In genomic region chr6:113149511-113149910, GRCh38 we compare ENCODE assay signal across 30 cellular contexts.
"Had no signal": no experiment of that assay in that cellular context is flagged by ENCODE, and none has a peak within 500 bp of the region (broad histone marks: within the 10 kb centered on the region; RNA-seq: fewer than 3 reads in every experiment).

No MANE protein-coding gene starts in this region.

- H3K4me3 ChIP-seq: breast epithelium, esophagus squamous epithelium, gastrocnemius medialis, pancreas, prostate gland, stomach, thyroid gland, upper lobe of left lung, vagina had no signal

- H3K27ac Mint-ChIP-seq: activated CD4-positive, alpha-beta memory T cell treated with anti-CD3 and anti-CD28 coated beads for 36 hours; activated CD4-positive, alpha-beta T cell treated with anti-CD3 and anti-CD28 coated beads, Interleukin-2, amount 10 ng/mL, durations not matched to agents 24 days and 14 days; activated T-helper 17 cell treated with anti-CD3 and anti-CD28 coated beads, Interleukin-2, amount 50 U/mL, for 72 hours; dendritic cell treated with granulocyte-macrophage colony-stimulating factor and Interleukin-4, amounts not matched to agents 40 ng/mL and 50 ng/mL, for 4 days; mesothelial cell of epicardium; nephron progenitor cell; stimulated activated naive B cell treated with anti-CD40 and anti-IgM and Interleukin-4, amounts not matched to agents 10 μg/mL and 1 μg/mL and 100 μg/mL, for 72 hours had no signal

- H3K4me1 Mint-ChIP-seq: activated CD4-positive, alpha-beta T cell treated with anti-CD3 and anti-CD28 coated beads, Interleukin-2, amount 10 ng/mL, durations not matched to agents 24 days and 14 days; activated T-helper 17 cell treated with anti-CD3 and anti-CD28 coated beads, Interleukin-2, amount 50 U/mL, for 72 hours; central memory CD8-positive, alpha-beta T cell; naive B cell; stimulated activated naive B cell treated with anti-CD40 and anti-IgM and Interleukin-4, amounts not matched to agents 10 μg/mL and 1 μg/mL and 100 μg/mL, for 72 hours had no signal

- H3K4me3 Mint-ChIP-seq: activated CD4-positive, alpha-beta memory T cell treated with anti-CD3 and anti-CD28 coated beads for 36 hours; activated CD4-positive, alpha-beta T cell treated with anti-CD3 and anti-CD28 coated beads, Interleukin-2, amount 10 ng/mL, durations not matched to agents 24 days and 14 days; activated T-cell treated with anti-CD3 and anti-CD28 coated beads, Interleukin-2, amount 50 U/mL, for 4 hours; activated T-helper 17 cell treated with anti-CD3 and anti-CD28 coated beads, Interleukin-2, amount 50 U/mL, for 72 hours; central memory CD8-positive, alpha-beta T cell; dendritic cell treated with granulocyte-macrophage colony-stimulating factor and Interleukin-4, amounts not matched to agents 40 ng/mL and 50 ng/mL, for 4 days; mesothelial cell of epicardium; naive B cell; nephron progenitor cell; stimulated activated naive B cell treated with anti-CD40 and anti-IgM and Interleukin-4, amounts not matched to agents 10 μg/mL and 1 μg/mL and 100 μg/mL, for 72 hours had no signal

- H3K9me3 Mint-ChIP-seq: activated CD4-positive, alpha-beta T cell treated with anti-CD3 and anti-CD28 coated beads, Interleukin-2, amount 10 ng/mL, durations not matched to agents 24 days and 14 days; dendritic cell treated with granulocyte-macrophage colony-stimulating factor and Interleukin-4, amounts not matched to agents 40 ng/mL and 50 ng/mL, for 4 days had no signal

- H3K36me3 Mint-ChIP-seq: activated CD4-positive, alpha-beta memory T cell treated with anti-CD3 and anti-CD28 coated beads for 36 hours; naive B cell; stimulated activated naive B cell treated with anti-CD40 and anti-IgM and Interleukin-4, amounts not matched to agents 10 μg/mL and 1 μg/mL and 100 μg/mL, for 72 hours had no signal

- H3K27me3 Mint-ChIP-seq: activated CD4-positive, alpha-beta memory T cell treated with anti-CD3 and anti-CD28 coated beads for 36 hours; activated CD4-positive, alpha-beta T cell treated with anti-CD3 and anti-CD28 coated beads, Interleukin-2, amount 10 ng/mL, durations not matched to agents 24 days and 14 days; activated T-helper 17 cell treated with anti-CD3 and anti-CD28 coated beads, Interleukin-2, amount 50 U/mL, for 72 hours; central memory CD8-positive, alpha-beta T cell; dendritic cell treated with granulocyte-macrophage colony-stimulating factor and Interleukin-4, amounts not matched to agents 40 ng/mL and 50 ng/mL, for 4 days; stimulated activated naive B cell treated with anti-CD40 and anti-IgM and Interleukin-4, amounts not matched to agents 10 μg/mL and 1 μg/mL and 100 μg/mL, for 72 hours had no signal

- DNase-seq: activated CD4-positive, alpha-beta memory T cell treated with anti-CD3 and anti-CD28 coated beads for 36 hours; activated CD4-positive, alpha-beta T cell treated with anti-CD3 and anti-CD28 coated beads, Interleukin-2, amount 10 ng/mL, durations not matched to agents 24 days and 14 days; activated CD4-positive, CD25-positive, alpha-beta regulatory T cell treated with anti-CD3 and anti-CD28 coated beads, Interleukin-2, amount 50 U/mL, for 72 hours; activated gamma-delta T cell treated with Interleukin-2 at 50 U/mL for 16 hours; activated naive CD4-positive, alpha-beta T cell treated with anti-CD3 and anti-CD28 coated beads, Interleukin-2, amount 50 U/mL, for 16 hours; activated T-cell treated with anti-CD3 and anti-CD28 coated beads, Interleukin-2, amount 50 U/mL, for 4 hours; amygdala; effector CD8-positive, alpha-beta T cell; esophagus squamous epithelium; gastrocnemius medialis; glutamatergic neuron; left colon; naive B cell; nephron progenitor cell; pancreas; retina; stimulated activated CD4-positive, alpha-beta T cell treated with anti-CD3 and anti-CD28 coated beads, Interleukin-15, amount 100 ng/mL, for 24 hours; stimulated activated CD4-positive, alpha-beta T cell treated with anti-CD3 and anti-CD28 coated beads, Interleukin-2, amount 100 ng/mL, for 24 hours; stimulated activated naive B cell treated with anti-CD40 and anti-IgM and Interleukin-4, amounts not matched to agents 10 μg/mL and 1 μg/mL and 100 μg/mL, for 72 hours; stomach; T-helper 2 cell; thyroid gland; upper lobe of left lung had no signal
